Comparison of ENCODE assay signal across 7 cellular contexts in the genomic region with DNA sequence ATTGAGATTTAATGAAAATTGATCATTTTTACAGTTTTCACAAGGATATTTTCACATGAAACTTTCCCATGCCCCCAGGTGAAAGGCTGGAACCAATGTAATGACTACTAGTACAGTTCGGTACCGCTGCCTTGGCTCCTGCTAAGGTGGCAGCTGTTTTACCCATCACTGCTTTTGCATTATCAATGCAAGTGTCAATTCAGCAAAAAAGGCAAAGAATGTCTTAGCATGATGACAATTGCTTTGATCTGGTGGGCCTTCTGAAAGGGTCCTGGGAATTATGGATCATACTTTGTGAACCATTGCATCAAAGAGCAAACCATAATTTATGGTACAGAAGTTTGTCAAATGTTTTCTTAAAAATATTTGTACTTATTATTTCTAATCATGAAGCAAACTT.
"Had no signal": no experiment of that assay in that cellular context is flagged by ENCODE, and none has a peak within 500 bp of the region (broad histone marks: within the 10 kb centered on the region; RNA-seq: fewer than 3 reads in every experiment).

No MANE protein-coding gene starts in this region.

- DNase-seq: Karpas-422, KBM-7, KG1 had no signal

- ATAC-seq: K562 had no signal

- H3K4me3 ChIP-seq: K562 had no signal

- H3K9ac ChIP-seq: KMS-11 had no signal

- H3K4me2 ChIP-seq: KMS-11 had no signal

- FAIRE-seq: HTR-8/SVneo, K562 had no signal

- H3K27ac ChIP-seq: HL-60, KMS-11 had no signal
